Comparison of ENCODE assay signal across 29 cellular contexts in genomic region chr11:104291646-104292045, GRCh38.
A peak's percentile ranks its signal among the peaks of the same experiment; 100 is the strongest.
DNase-seq lines count a peak whose midpoint lies in the region; ATAC-seq, FAIRE-seq and TF ChIP-seq lines count a peak whose summit lies in the region.
"Had no signal": no experiment of that assay in that cellular context is flagged by ENCODE, and none has a peak within 500 bp of the region (broad histone marks: within the 10 kb centered on the region; RNA-seq: fewer than 3 reads in every experiment).

No MANE protein-coding gene starts in this region.

- H3K9me3 ChIP-seq in heart left ventricle (no peaks in the 10 kb centered on the region), H1 (ENCODE audit: insufficient read depth in 2 of 2, low read depth in 1 of 2, low read length in 1 of 2) (no peaks in the 10 kb centered on the region), neural progenitor cell (ENCODE audit: low read depth) (no peaks in the 10 kb centered on the region), mammary epithelial cell (replicated peaks; ENCODE audit: insufficient read depth, low read length) (no peaks in the 10 kb centered on the region)
- H3K9me3 ChIP-seq: BLaER1 treated with 17β-estradiol and CSF1 and Interleukin-3, amounts not matched to agents 10 nM and 100 nM; HAP-1; SJCRH30 had no signal

- no peak for TF ChIP-seq EP300 in H1 (IDR thresholded peaks at IDR 0.05; ENCODE audit: borderline replicate concordance in 1 of 2, low read depth in 2 of 2, low read length in 2 of 2)

- H2AFZ ChIP-seq in H1 (ENCODE audit: low read length) (0 out of 2 replicates have a peak overlapping the region, but pooled peaks have one; percentile 58), neural progenitor cell (replicated peaks) (peak overlapping the region; percentile 17), mammary epithelial cell (ENCODE audit: low read depth, low read length) (no peak overlapping the region)
- H2AFZ ChIP-seq: GM23338 had no signal

- BruUV-seq in mammary epithelial cell (replicated peaks; lab: Mats Ljungman, UMichigan) = no TSS peak

- H3K79me2 ChIP-seq in H1 (ENCODE audit: control insufficient read depth in 1 of 2, insufficient read depth in 2 of 2, low read length in 2 of 2) = no peaks in the 10 kb centered on the region
- H3K79me2 ChIP-seq in neural progenitor cell (ENCODE audit: low read depth) = no peaks in the 10 kb centered on the region
- no peaks in the 10 kb centered on the region for H3K79me2 ChIP-seq in mammary epithelial cell (ENCODE audit: insufficient read depth, low read length)

- H3K36me3 ChIP-seq in heart left ventricle (no peaks in the 10 kb centered on the region), H1 (ENCODE audit: control insufficient read depth in 2 of 4, insufficient read depth in 4 of 4, low read length in 3 of 4) (no peaks in the 10 kb centered on the region), neural progenitor cell (no peaks in the 10 kb centered on the region), mammary epithelial cell (ENCODE audit: insufficient read depth, low read length) (no peaks in the 10 kb centered on the region)
- H3K36me3 ChIP-seq: BLaER1 treated with 17β-estradiol and CSF1 and Interleukin-3, amounts not matched to agents 10 nM and 100 nM; HAP-1; SJCRH30 had no signal

- no peak overlapping the region for H3K56ac ChIP-seq in H1 (replicated peaks; ENCODE audit: insufficient read length, low read depth, low read length)

- H2BK15ac ChIP-seq in H1 (ENCODE audit: low read length) = no peak overlapping the region

- DNase-seq in left ventricle myocardium superior (no peak), heart left ventricle (no peak), H1 (ENCODE audit: low read depth in 1 of 2, low spot score in 2 of 2) (no peak), neural progenitor cell (ENCODE audit: low spot score) (no peak), mammary epithelial cell (no peak), NAMALWA (ENCODE audit: low spot score) (no peak)
- DNase-seq in stimulated activated CD4-positive, alpha-beta T cell treated with anti-CD3 and anti-CD28 coated beads, Interleukin-15, amount 100 ng/mL, for 24 hours = no peak
- DNase-seq: AML-193; CD4-positive, alpha-beta T cell; DMS53; HFFc6; NCI-H1092; NCI-H1417 treated with DMSO at 0.1 percent for 48 hours; NCI-H1694 treated with DMSO at 0.1 percent for 48 hours; NCI-H2081; NCI-H2227 treated with DMSO at 0.1 percent for 48 hours; NCI-H510A; NCI-H69; OCI-M1; SJCRH30 had no signal

- H2BK5ac ChIP-seq in H1 (ENCODE audit: low read depth, low read length) = no peak overlapping the region

- no peaks in the 10 kb centered on the region for H3K79me1 ChIP-seq in H1 (ENCODE audit: low read depth, low read length)

- H3K27me3 ChIP-seq in heart left ventricle = no peaks in the 10 kb centered on the region
- H3K27me3 ChIP-seq in H1 (replicated peaks in 1 of 4; ENCODE audit: control insufficient read depth in 3 of 4, extremely low read depth in 1 of 4, insufficient read depth in 3 of 4, low read length in 3 of 4) = no peaks in the 10 kb centered on the region
- H3K27me3 ChIP-seq in neural progenitor cell = no peaks in the 10 kb centered on the region
- no peaks in the 10 kb centered on the region for H3K27me3 ChIP-seq in mammary epithelial cell (ENCODE audit: insufficient read depth, low read length)
- H3K27me3 ChIP-seq: BLaER1 treated with 17β-estradiol and CSF1 and Interleukin-3, amounts not matched to agents 10 nM and 100 nM; SJCRH30 had no signal

- TF ChIP-seq POLR2A in heart left ventricle (IDR thresholded peaks at IDR 0.05) = no peak
- no peak for TF ChIP-seq POLR2A in H1 (IDR thresholded peaks at IDR 0.05; ENCODE audit: control extremely low read depth in 1 of 2, low read depth in 2 of 2, low read length in 2 of 2)

- CTCF ChIA-PET in H1 (lab: Charles Lee; ENCODE audit: partially characterized antibody) = interaction anchor here (0.8 to 1.6 kb wide), 3 partner anchors 14 to 41 kb away, joined by 3 to 4 read pairs (median 3); no protein-coding TSS in a partner anchor
- CTCF ChIA-PET in mammary epithelial cell (lab: Charles Lee; ENCODE audit: low non-redundant PET) = no interaction called here

- H3K27me3 Mint-ChIP-seq in neural progenitor cell (ENCODE audit: insufficient read depth, low read depth) = peaks cover 1% of the 10 kb centered on the region
- H3K27me3 Mint-ChIP-seq: CD4-positive, alpha-beta T cell; IgD-negative memory B cell had no signal

- H3K9ac ChIP-seq in H1 (replicated peaks in 1 of 4; ENCODE audit: extremely low read depth in 1 of 4, low read depth in 3 of 4, low read length in 3 of 4) = no peak overlapping the region
- H3K9ac ChIP-seq in neural progenitor cell = no peak overlapping the region
- H3K9ac ChIP-seq in mammary epithelial cell (ENCODE audit: insufficient read depth, low read length) = no peak overlapping the region
- H3K9ac ChIP-seq: BLaER1 treated with 17β-estradiol and CSF1 and Interleukin-3, amounts not matched to agents 10 nM and 100 nM; KMS-11 had no signal

- H4K5ac ChIP-seq in H1 (ENCODE audit: insufficient read length, low read depth, low read length) = no peak overlapping the region

- in situ Hi-C loops in mammary epithelial cell (cut with MboI; ENCODE audit: low sequenced_read_pairs in 2 of 2) = no loop called here

- H3K18ac ChIP-seq in H1 (ENCODE audit: extremely low read depth, low read length) = no peak overlapping the region

- no peak overlapping the region for H4K91ac ChIP-seq in H1 (replicated peaks; ENCODE audit: insufficient read length, low read length)

- dilution Hi-C loops in mammary epithelial cell (cut with HindIII; ENCODE audit: low sequenced_read_pairs) = no loop called here

- TF ChIP-seq CTCF in heart left ventricle (IDR thresholded peaks at IDR 0.05) = no peak
- TF ChIP-seq CTCF in H1 (IDR thresholded peaks at IDR 0.05; ENCODE audit: control extremely low read depth in 1 of 3, insufficient read depth in 1 of 3, low read depth in 1 of 3, low read length in 3 of 3) = no peak
- no peak for TF ChIP-seq CTCF in neural progenitor cell (IDR thresholded peaks at IDR 0.05)
- no peak for TF ChIP-seq CTCF in mammary epithelial cell (conservative IDR thresholded peaks at IDR 0.05 in 1 of 2, IDR thresholded peaks at IDR 0.05 in 1 of 2; ENCODE audit: extremely low read depth in 1 of 2, insufficient read depth in 1 of 2, low read depth in 1 of 2, low read length in 2 of 2)

- H3K36me3 Mint-ChIP-seq in neural progenitor cell = no peaks in the 10 kb centered on the region
- H3K36me3 Mint-ChIP-seq: IgD-negative memory B cell had no signal

- FAIRE-seq in H1 (lab: Jason Lieb, UNC) = no peak
- FAIRE-seq: A204.1, D721Med, RCC 7860 had no signal

- 54 to 75% (median 65%) methylated on average over 2 of the region's 2 CpGs for WGBS in heart left ventricle, 4 donors
- WGBS in H1 (ENCODE audit: extremely low coverage in 1 of 2, insufficient coverage in 1 of 2, insufficient read length in 1 of 2, insufficient replicate concordance in 2 of 2, low coverage in 1 of 2, low lambda C conversion rate in 2 of 2, missing lambda C conversion rate in 1 of 2), 2 experiments = 95% methylated on average over 2 of the region's 2 CpGs; no CpG with 5 or more reads in 1 of the 2 experiments
- WGBS in mammary epithelial cell (ENCODE audit: low coverage, missing lambda C conversion rate) = 54% methylated on average over 2 of the region's 2 CpGs

- no peaks in the 10 kb centered on the region for H3K9me3 Mint-ChIP-seq in neural progenitor cell
- H3K9me3 Mint-ChIP-seq: CD4-positive, alpha-beta T cell; GM23338; HFFc6; IgD-negative memory B cell had no signal

- H3K4me2 ChIP-seq in H1 (ENCODE audit: insufficient read depth in 1 of 2, low read depth in 2 of 2, low read length in 2 of 2) = no peak overlapping the region
- no peak overlapping the region for H3K4me2 ChIP-seq in neural progenitor cell
- H3K4me2 ChIP-seq in mammary epithelial cell (ENCODE audit: insufficient read depth, low read depth, low read length) = no peak overlapping the region
- H3K4me2 ChIP-seq: BLaER1 treated with 17β-estradiol and CSF1 and Interleukin-3, amounts not matched to agents 10 nM and 100 nM; GM23338; KMS-11 had no signal

- H2BK120ac ChIP-seq in H1 (replicated peaks; ENCODE audit: low read depth, low read length) = no peak overlapping the region

- H3K27ac Mint-ChIP-seq in neural progenitor cell = no peak overlapping the region
- H3K27ac Mint-ChIP-seq: CD4-positive, alpha-beta T cell; GM23338; HFFc6; IgD-negative memory B cell had no signal

- H2BK12ac ChIP-seq in H1 (ENCODE audit: low read depth, low read length) = no peak overlapping the region

- TF ChIP-seq RAD21 in H1 (IDR thresholded peaks at IDR 0.05 in 1 of 2, conservative IDR thresholded peaks at IDR 0.05 in 1 of 2; ENCODE audit: low read depth in 2 of 2, low read length in 2 of 2) = no peak

- H3K4me1 ChIP-seq in heart left ventricle (no peaks in the 10 kb centered on the region), H1 (replicated peaks in 1 of 4; ENCODE audit: control insufficient read depth in 3 of 4, insufficient read depth in 4 of 4, low read length in 3 of 4) (no peaks in the 10 kb centered on the region), neural progenitor cell (no peaks in the 10 kb centered on the region), mammary epithelial cell (ENCODE audit: insufficient read depth, low read length) (no peaks in the 10 kb centered on the region)
- H3K4me1 ChIP-seq: BLaER1 treated with 17β-estradiol and CSF1 and Interleukin-3, amounts not matched to agents 10 nM and 100 nM; HAP-1; SJCRH30 had no signal

- H3K4ac ChIP-seq in H1 (replicated peaks; ENCODE audit: insufficient read length, low read depth, low read length) = no peak overlapping the region

- H4K20me1 ChIP-seq in H1 (replicated peaks in 1 of 2; ENCODE audit: control insufficient read depth in 1 of 2, insufficient read depth in 2 of 2, low read length in 2 of 2) (no peaks in the 10 kb centered on the region), neural progenitor cell (ENCODE audit: low read depth) (no peaks in the 10 kb centered on the region), mammary epithelial cell (ENCODE audit: insufficient read depth, low read length) (no peaks in the 10 kb centered on the region)
- H4K20me1 ChIP-seq: BLaER1 treated with 17β-estradiol and CSF1 and Interleukin-3, amounts not matched to agents 10 nM and 100 nM had no signal

- no peak overlapping the region for H4K8ac ChIP-seq in H1 (ENCODE audit: extremely low read depth, insufficient read depth, low read length)

- H2AK5ac ChIP-seq in H1 (ENCODE audit: low read depth, low read length) = no peak overlapping the region

- H3K4me1 Mint-ChIP-seq in neural progenitor cell = no peaks in the 10 kb centered on the region
- H3K4me1 Mint-ChIP-seq: IgD-negative memory B cell had no signal

- ATAC-seq in left ventricle myocardium superior (peak; percentile 21), heart left ventricle (no peak)
- ATAC-seq: GM23338, SK-N-SH treated with all-trans-retinoic acid at 6 μM for 48 hours had no signal

- H3K27ac ChIP-seq in heart left ventricle (no peak overlapping the region), H1 (ENCODE audit: low read depth, low read length) (no peak overlapping the region), neural progenitor cell (no peak overlapping the region), mammary epithelial cell (ENCODE audit: insufficient read depth, low read depth, low read length) (no peak overlapping the region)
- H3K27ac ChIP-seq: BLaER1 treated with 17β-estradiol and CSF1 and Interleukin-3, amounts not matched to agents 10 nM and 100 nM; KMS-11; SJCRH30 had no signal

- POLR2A ChIA-PET in H1 (lab: Charles Lee; ENCODE audit: partially characterized antibody) = no interaction called here

- H3K4me3 Mint-ChIP-seq in neural progenitor cell = no peak overlapping the region
- H3K4me3 Mint-ChIP-seq: CD4-positive, alpha-beta T cell; GM23338; HFFc6; IgD-negative memory B cell had no signal

- H3K14ac ChIP-seq in H1 (ENCODE audit: insufficient read length) = no peak overlapping the region

- H2BK20ac ChIP-seq in H1 (ENCODE audit: low read length) = no peak overlapping the region

- no peak overlapping the region for H3K4me3 ChIP-seq in heart left ventricle
- no peak overlapping the region for H3K4me3 ChIP-seq in H1 (ENCODE audit: extremely low read depth in 1 of 4, insufficient read depth in 2 of 4, low read depth in 3 of 4, low read length in 4 of 4)
- H3K4me3 ChIP-seq in neural progenitor cell = no peak overlapping the region
- no peak overlapping the region for H3K4me3 ChIP-seq in mammary epithelial cell (replicated peaks in 1 of 3; ENCODE audit: insufficient read depth in 1 of 3, low read depth in 2 of 3, low read length in 3 of 3)
- H3K4me3 ChIP-seq: BLaER1 treated with 17β-estradiol and CSF1 and Interleukin-3, amounts not matched to agents 10 nM and 100 nM; GM23338; HAP-1; SJCRH30 had no signal

- no peaks in the 10 kb centered on the region for H3K23me2 ChIP-seq in H1 (ENCODE audit: low read depth, low read length)

- H3K23ac ChIP-seq in H1 (ENCODE audit: insufficient read length) = no peak overlapping the region

- intact Hi-C loops in left ventricle myocardium superior (cut with micrococcal nuclease) = no loop called here
- intact Hi-C loops in heart left ventricle (cut with DNase I) = no loop called here
- intact Hi-C loops in mammary epithelial cell (cut with micrococcal nuclease) = no loop called here

- H3F3A ChIP-seq in neural progenitor cell (ENCODE audit: low read depth) = no peaks in the 10 kb centered on the region
